2 cellular contexts compared by ENCODE assay signal in genomic region chr6:52014391-52014790, GRCh38.
TF ChIP-seq lines count a peak whose summit lies in the region.

No MANE protein-coding gene starts in this region.

TF ChIP-seq in HEK293, 187 proteins besides CTCF, POLR2A, EP300 and RAD21 (continued from another document):
- no peak for TF ChIP-seq ATF2 (tag by site-specific recombination; IDR thresholded peaks at IDR 0.05; ENCODE audit: low read depth)

TF ChIP-seq in H1, 55 proteins besides CTCF, POLR2A, EP300 and RAD21 (continued from another document):
- TF ChIP-seq CHD7 (IDR thresholded peaks at IDR 0.05; ENCODE audit: insufficient replicate concordance, low read length) (no peak), BRCA1 (IDR thresholded peaks at IDR 0.05; ENCODE audit: low read depth, low read length) (no peak), SP4 (IDR thresholded peaks at IDR 0.05; ENCODE audit: low read length) (no peak), SIN3A (conservative IDR thresholded peaks at IDR 0.05 in 1 of 2, IDR thresholded peaks at IDR 0.05 in 1 of 2; ENCODE audit: low read depth in 1 of 2, low read length in 2 of 2) (no peak)
